ENCODE assay signal across 22 cellular contexts in the genomic region with DNA sequence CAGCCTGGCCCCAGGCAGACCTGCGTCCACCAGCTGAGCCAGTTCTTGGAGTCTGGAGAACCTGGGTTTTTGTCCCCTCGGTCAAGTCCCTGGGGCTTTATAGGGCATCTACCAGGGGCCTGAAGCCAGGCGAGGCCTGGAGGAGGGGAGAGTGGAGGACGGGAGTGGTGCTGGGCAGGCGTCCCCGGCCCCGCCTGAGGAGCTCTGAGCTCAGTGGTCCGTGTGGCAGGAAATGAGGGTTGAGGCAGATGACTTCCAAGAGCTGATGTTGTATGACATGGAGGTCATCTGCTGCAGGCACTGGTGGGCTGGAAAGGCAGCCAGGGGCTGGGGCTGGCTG.
DNase-seq lines count a peak whose midpoint lies in the region; ATAC-seq and TF ChIP-seq lines count a peak whose summit lies in the region.
"Had no signal": no experiment of that assay in that cellular context is flagged by ENCODE, and none has a peak within 500 bp of the region (broad histone marks: within the 10 kb centered on the region; RNA-seq: fewer than 3 reads in every experiment).

No MANE protein-coding gene starts in this region.

- no peak overlapping the region for H3K27ac ChIP-seq in lower lobe of right lung
- H3K27ac ChIP-seq: C4-2B, heart left ventricle, HL-60, neural progenitor cell, SK-N-MC, uterus had no signal

- DNase-seq in CD14-positive monocyte (ENCODE audit: low spot score), result peak; percentile 33
- DNase-seq in Jurkat, Clone E6-1 (ENCODE audit: low read depth, low spot score), result no peak
- peak; percentile 79 for DNase-seq in left kidney (ENCODE audit: low read depth, low spot score)
- peak; percentile 9 for DNase-seq in stimulated activated CD8-positive, alpha-beta memory T cell treated with anti-CD3 and anti-CD28 coated beads, Interleukin-4, amount 100 ng/mL, for 48 hours
- no peak for DNase-seq in HEK293T (ENCODE audit: extremely low spot score)
- no peak for DNase-seq in cerebellum (ENCODE audit: low spot score)
- no peak for DNase-seq in NCI-H1930 (lab: John Stamatoyannopoulos, UW)
- no peak for DNase-seq in lower lobe of right lung
- DNase-seq: activated CD8-positive, alpha-beta T cell treated with anti-CD3 and anti-CD28 coated beads, Interleukin-2, amount 10 ng/mL, durations not matched to agents 7 days and 5 days; activated naive CD4-positive, alpha-beta T cell treated with anti-CD3 and anti-CD28 coated beads, Interleukin-2, amount 10 ng/mL, durations not matched to agents 7 days and 5 days; activated T-cell treated with anti-CD3 and anti-CD28 coated beads, Interleukin-2, amount 50 U/mL, for 4 hours; Calu3; effector CD8-positive, alpha-beta T cell; mammary epithelial cell had no signal

- no peak for ATAC-seq in lower lobe of right lung
- ATAC-seq: activated CD8-positive, alpha-beta T cell treated with anti-CD3 and anti-CD28 coated beads, Interleukin-2, amount 10 ng/mL, durations not matched to agents 7 days and 5 days; activated T-cell treated with anti-CD3 and anti-CD28 coated beads, Interleukin-2, amount 50 U/mL, for 4 hours; HCT116; heart left ventricle had no signal

- no peaks in the 10 kb centered on the region for H3K9me3 Mint-ChIP-seq in CD14-positive monocyte
- H3K9me3 Mint-ChIP-seq: activated naive CD4-positive, alpha-beta T cell treated with anti-CD3 and anti-CD28 coated beads, Interleukin-2, amount 10 ng/mL, durations not matched to agents 7 days and 5 days; neural progenitor cell had no signal

- TF ChIP-seq CTCF in CD14-positive monocyte (IDR thresholded peaks at IDR 0.05) (no peak), lower lobe of right lung (IDR thresholded peaks at IDR 0.05) (no peak)

- no peaks in the 10 kb centered on the region for H3K36me3 ChIP-seq in lower lobe of right lung
- H3K36me3 ChIP-seq: heart left ventricle, neural progenitor cell, uterus had no signal

- intact Hi-C loops in CD14-positive monocyte (cut with micrococcal nuclease) (no loop called here), lower lobe of right lung (cut with DNase I) (no loop called here)

- H3K27ac Mint-ChIP-seq in CD14-positive monocyte, result no peak overlapping the region
- H3K27ac Mint-ChIP-seq: activated CD8-positive, alpha-beta T cell treated with anti-CD3 and anti-CD28 coated beads, Interleukin-2, amount 10 ng/mL, durations not matched to agents 7 days and 5 days; activated naive CD4-positive, alpha-beta T cell treated with anti-CD3 and anti-CD28 coated beads, Interleukin-2, amount 10 ng/mL, durations not matched to agents 7 days and 5 days; neural progenitor cell had no signal

- CTCF ChIA-PET in HEK293T (lab: Yijun Ruan, JAX), result no interaction called here

- peaks cover 7% of the 10 kb centered on the region for H3K4me1 ChIP-seq in lower lobe of right lung
- H3K4me1 ChIP-seq: neural progenitor cell, uterus had no signal

- H3K9me3 ChIP-seq in lower lobe of right lung, result no peaks in the 10 kb centered on the region
- H3K9me3 ChIP-seq: heart left ventricle, uterus had no signal

- peaks cover 5% of the 10 kb centered on the region for H3K4me1 Mint-ChIP-seq in CD14-positive monocyte
- H3K4me1 Mint-ChIP-seq: activated naive CD4-positive, alpha-beta T cell treated with anti-CD3 and anti-CD28 coated beads, Interleukin-2, amount 10 ng/mL, durations not matched to agents 7 days and 5 days had no signal

- H3K4me3 Mint-ChIP-seq in CD14-positive monocyte, result no peak overlapping the region
- H3K4me3 Mint-ChIP-seq: activated CD8-positive, alpha-beta T cell treated with anti-CD3 and anti-CD28 coated beads, Interleukin-2, amount 10 ng/mL, durations not matched to agents 7 days and 5 days; activated naive CD4-positive, alpha-beta T cell treated with anti-CD3 and anti-CD28 coated beads, Interleukin-2, amount 10 ng/mL, durations not matched to agents 7 days and 5 days; activated T-cell treated with anti-CD3 and anti-CD28 coated beads, Interleukin-2, amount 50 U/mL, for 4 hours; neural progenitor cell had no signal

- no peaks in the 10 kb centered on the region for H3K27me3 ChIP-seq in lower lobe of right lung (ENCODE audit: low read depth)
- H3K27me3 ChIP-seq: heart left ventricle, neural progenitor cell, uterus had no signal

- peaks cover 0 to 2% (median 0%) of the 10 kb centered on the region in 3 donors for H3K27me3 Mint-ChIP-seq in CD14-positive monocyte (ENCODE audit: low read depth in 3 of 3)

- no peaks in the 10 kb centered on the region for H3K36me3 Mint-ChIP-seq in CD14-positive monocyte
- H3K36me3 Mint-ChIP-seq: activated naive CD4-positive, alpha-beta T cell treated with anti-CD3 and anti-CD28 coated beads, Interleukin-2, amount 10 ng/mL, durations not matched to agents 7 days and 5 days; neural progenitor cell had no signal

- peak overlapping the region; percentile 31 for H3K4me3 ChIP-seq in Jurkat, Clone E6-1 (ENCODE audit: low read length)
- H3K4me3 ChIP-seq in lower lobe of right lung, result no peak overlapping the region
- H3K4me3 ChIP-seq: heart left ventricle, neural progenitor cell, SK-N-MC, skin epidermis, uterus had no signal

- POLR2A ChIA-PET in HEK293T (lab: Yijun Ruan, JAX), result no interaction called here

TF ChIP-seq in HEK293T, 16 proteins besides CTCF, POLR2A, EP300 and RAD21:
- TF ChIP-seq ELF4 (IDR thresholded peaks at IDR 0.05) (no peak), BHLHE40 (IDR thresholded peaks at IDR 0.05; ENCODE audit: borderline replicate concordance) (no peak), ARNT (IDR thresholded peaks at IDR 0.05) (no peak), FOXK2 (IDR thresholded peaks at IDR 0.05) (no peak), SP1 (IDR thresholded peaks at IDR 0.05) (no peak), TARDBP (IDR thresholded peaks at IDR 0.05) (no peak), NFRKB (IDR thresholded peaks at IDR 0.05) (no peak), HDGF (IDR thresholded peaks at IDR 0.05; ENCODE audit: borderline replicate concordance) (no peak), FOXA1 (IDR thresholded peaks at IDR 0.05) (no peak), L3MBTL2 (conservative IDR thresholded peaks at IDR 0.05) (no peak), ZNF384 (IDR thresholded peaks at IDR 0.05) (no peak), CTBP1 (IDR thresholded peaks at IDR 0.05; ENCODE audit: borderline replicate concordance) (no peak)
- TF ChIP-seq, protein P1, sequence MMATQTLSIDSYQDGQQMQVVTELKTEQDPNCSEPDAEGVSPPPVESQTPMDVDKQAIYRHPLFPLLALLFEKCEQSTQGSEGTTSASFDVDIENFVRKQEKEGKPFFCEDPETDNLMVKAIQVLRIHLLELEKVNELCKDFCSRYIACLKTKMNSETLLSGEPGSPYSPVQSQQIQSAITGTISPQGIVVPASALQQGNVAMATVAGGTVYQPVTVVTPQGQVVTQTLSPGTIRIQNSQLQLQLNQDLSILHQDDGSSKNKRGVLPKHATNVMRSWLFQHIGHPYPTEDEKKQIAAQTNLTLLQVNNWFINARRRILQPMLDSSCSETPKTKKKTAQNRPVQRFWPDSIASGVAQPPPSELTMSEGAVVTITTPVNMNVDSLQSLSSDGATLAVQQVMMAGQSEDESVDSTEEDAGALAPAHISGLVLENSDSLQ (IDR thresholded peaks at IDR 0.05), result no peak

Comparison
In these comparisons a context has a peak if more than half of its experiments do, and no peak if none do; other contexts are left out.
1. DNase-seq: peak in CD14-positive monocyte (single experiment), left kidney (single experiment) and stimulated activated CD8-positive, alpha-beta memory T cell treated with anti-CD3 and anti-CD28 coated beads, Interleukin-4, amount 100 ng/mL, for 48 hours (single experiment); none in Jurkat, Clone E6-1 (single experiment), HEK293T (single experiment), cerebellum (single experiment), NCI-H1930 (0 of 2) and lower lobe of right lung (single experiment).